ENCODE assay signal across 1 cellular context in the genomic region with DNA sequence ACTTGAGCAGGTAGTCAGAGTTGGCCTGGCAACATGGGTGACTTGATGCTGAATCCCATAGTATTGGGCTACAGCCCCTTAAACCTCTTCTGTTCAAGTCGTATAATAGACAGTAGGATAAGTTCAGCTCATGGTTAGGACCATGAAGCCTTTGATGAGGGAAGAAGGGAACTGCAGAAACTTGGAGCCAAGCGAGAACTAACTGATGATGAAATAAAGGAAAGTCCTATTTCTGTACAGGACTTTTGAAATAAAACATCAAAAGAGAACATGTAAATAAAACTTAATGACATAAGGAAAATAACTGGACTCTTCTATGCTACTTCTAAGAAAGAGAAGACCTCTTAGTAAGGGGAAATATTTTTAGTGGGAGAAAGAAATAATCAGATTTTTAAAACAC.
TF ChIP-seq lines count a peak whose summit lies in the region.

No MANE protein-coding gene starts in this region.

TF ChIP-seq in HCT116, 20 proteins besides CTCF, POLR2A, EP300 and RAD21 (continued from another document):
- TF ChIP-seq, protein P1, sequence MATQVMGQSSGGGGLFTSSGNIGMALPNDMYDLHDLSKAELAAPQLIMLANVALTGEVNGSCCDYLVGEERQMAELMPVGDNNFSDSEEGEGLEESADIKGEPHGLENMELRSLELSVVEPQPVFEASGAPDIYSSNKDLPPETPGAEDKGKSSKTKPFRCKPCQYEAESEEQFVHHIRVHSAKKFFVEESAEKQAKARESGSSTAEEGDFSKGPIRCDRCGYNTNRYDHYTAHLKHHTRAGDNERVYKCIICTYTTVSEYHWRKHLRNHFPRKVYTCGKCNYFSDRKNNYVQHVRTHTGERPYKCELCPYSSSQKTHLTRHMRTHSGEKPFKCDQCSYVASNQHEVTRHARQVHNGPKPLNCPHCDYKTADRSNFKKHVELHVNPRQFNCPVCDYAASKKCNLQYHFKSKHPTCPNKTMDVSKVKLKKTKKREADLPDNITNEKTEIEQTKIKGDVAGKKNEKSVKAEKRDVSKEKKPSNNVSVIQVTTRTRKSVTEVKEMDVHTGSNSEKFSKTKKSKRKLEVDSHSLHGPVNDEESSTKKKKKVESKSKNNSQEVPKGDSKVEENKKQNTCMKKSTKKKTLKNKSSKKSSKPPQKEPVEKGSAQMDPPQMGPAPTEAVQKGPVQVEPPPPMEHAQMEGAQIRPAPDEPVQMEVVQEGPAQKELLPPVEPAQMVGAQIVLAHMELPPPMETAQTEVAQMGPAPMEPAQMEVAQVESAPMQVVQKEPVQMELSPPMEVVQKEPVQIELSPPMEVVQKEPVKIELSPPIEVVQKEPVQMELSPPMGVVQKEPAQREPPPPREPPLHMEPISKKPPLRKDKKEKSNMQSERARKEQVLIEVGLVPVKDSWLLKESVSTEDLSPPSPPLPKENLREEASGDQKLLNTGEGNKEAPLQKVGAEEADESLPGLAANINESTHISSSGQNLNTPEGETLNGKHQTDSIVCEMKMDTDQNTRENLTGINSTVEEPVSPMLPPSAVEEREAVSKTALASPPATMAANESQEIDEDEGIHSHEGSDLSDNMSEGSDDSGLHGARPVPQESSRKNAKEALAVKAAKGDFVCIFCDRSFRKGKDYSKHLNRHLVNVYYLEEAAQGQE (IDR thresholded peaks at IDR 0.05; ENCODE audit: low read depth): no peak
- TF ChIP-seq YY1 (IDR thresholded peaks at IDR 0.05; ENCODE audit: extremely low read depth, insufficient replicate concordance, low read depth, low read length): no peak
